13 cellular contexts compared by ENCODE assay signal in the genomic region with DNA sequence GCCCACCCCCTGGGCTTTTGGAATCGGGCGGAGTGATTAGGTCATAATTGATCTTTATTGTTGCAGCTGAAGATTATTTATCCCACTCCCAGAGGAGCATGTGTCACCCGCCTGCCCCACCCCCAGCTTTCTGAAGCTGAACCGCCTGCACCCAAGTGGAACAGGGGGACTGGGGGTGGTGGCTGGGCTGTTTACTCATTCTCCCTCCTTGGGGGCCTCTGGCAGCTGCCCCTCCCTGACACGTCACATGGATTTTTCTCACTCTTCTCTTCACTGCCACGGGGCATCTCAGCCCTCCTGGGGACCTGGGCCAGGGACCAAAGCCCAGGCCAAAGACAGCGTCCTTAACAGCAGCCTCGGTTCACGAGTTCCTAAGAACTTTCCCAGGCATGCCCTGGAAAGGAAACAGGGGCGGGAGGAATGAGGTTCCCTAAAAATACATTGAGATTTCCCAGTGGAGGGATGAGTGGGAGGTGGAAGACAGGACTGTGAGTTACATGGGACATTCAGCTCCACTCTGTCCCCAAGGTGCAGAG. TPM values are rescaled to one million over a fixed set of nuclear protein-coding genes. Genes with fewer than 3 reads are reported as not detected.
A peak's percentile ranks its signal among the peaks of the same experiment; 100 is the strongest.
DNase-seq lines count a peak whose midpoint lies in the region; ATAC-seq and TF ChIP-seq lines count a peak whose summit lies in the region.
"Had no signal": no experiment of that assay in that cellular context is flagged by ENCODE, and none has a peak within 500 bp of the region (broad histone marks: within the 10 kb centered on the region; RNA-seq: fewer than 3 reads in every experiment).

No MANE protein-coding gene starts in this region.

- 15 to 19% methylated on average over 10 of the region's 10 CpGs for WGBS in lower leg skin, 2 donors

- H2AFZ ChIP-seq in GM23338 = peak overlapping the region; percentile 88

- no peaks in the 10 kb centered on the region for H3K9me3 Mint-ChIP-seq in GM23338
- no peaks in the 10 kb centered on the region for H3K9me3 Mint-ChIP-seq in stimulated activated effector memory CD8-positive, alpha-beta T cell treated with anti-CD3 and anti-CD28 coated beads, Interleukin-12 subunit alpha, Interleukin-12 subunit beta, amount 100 ng/mL, for 72 hours
- H3K9me3 Mint-ChIP-seq: neural crest cell, T-cell had no signal

- H3K4me3 Mint-ChIP-seq in GM23338 = no peak overlapping the region
- H3K4me3 Mint-ChIP-seq in stimulated activated effector memory CD8-positive, alpha-beta T cell treated with anti-CD3 and anti-CD28 coated beads, Interleukin-12 subunit alpha, Interleukin-12 subunit beta, amount 100 ng/mL, for 72 hours = no peak overlapping the region
- H3K4me3 Mint-ChIP-seq: neural crest cell, T-cell had no signal

- H3K4me2 ChIP-seq in GM23338 = no peak overlapping the region

- H3K79me2 ChIP-seq in GM23338 (replicated peaks; ENCODE audit: insufficient read depth) = no peaks in the 10 kb centered on the region

- DNase-seq in GM23338 (ENCODE audit: low spot score) (no peak), coronary artery (ENCODE audit: low spot score) (no peak), lower leg skin (ENCODE audit: low spot score in 2 of 2) (peak; percentile 37 to 88), ecto neural progenitor cell (ENCODE audit: low spot score) (no peak), DMS114 treated with DMSO at 0.1 percent for 48 hours (lab: John Stamatoyannopoulos, UW; ENCODE audit: unreplicated experiment) (no peak), NCI-H446 treated with DMSO at 0.1 percent for 48 hours (lab: John Stamatoyannopoulos, UW) (no peak)
- no peak for DNase-seq in stimulated activated effector memory CD8-positive, alpha-beta T cell treated with anti-CD3 and anti-CD28 coated beads, Interleukin-12 subunit alpha, Interleukin-12 subunit beta, amount 100 ng/mL, for 72 hours (ENCODE audit: low spot score in 2 of 2)
- DNase-seq: amniotic stem cell; effector memory CD4-positive, alpha-beta T cell; MM.1S; T-cell had no signal

- H3K36me3 ChIP-seq in GM23338 (ENCODE audit: insufficient read depth) = no peaks in the 10 kb centered on the region
- H3K36me3 ChIP-seq in stomach smooth muscle (ENCODE audit: control insufficient read depth in 2 of 2, insufficient read depth in 2 of 2, low read length in 2 of 2) = no peaks in the 10 kb centered on the region

- peaks cover 14% of the 10 kb centered on the region for H3K27me3 Mint-ChIP-seq in GM23338 (ENCODE audit: insufficient read depth, low read depth, poor library complexity)

- intact Hi-C loops in lower leg skin (cut with DNase I; ENCODE audit: low total_unique reads) = no loop called here

- no peaks in the 10 kb centered on the region for H3K36me3 Mint-ChIP-seq in GM23338 (ENCODE audit: low read depth)
- H3K36me3 Mint-ChIP-seq in stimulated activated effector memory CD8-positive, alpha-beta T cell treated with anti-CD3 and anti-CD28 coated beads, Interleukin-12 subunit alpha, Interleukin-12 subunit beta, amount 100 ng/mL, for 72 hours = no peaks in the 10 kb centered on the region
- H3K36me3 Mint-ChIP-seq: T-cell had no signal

- H3K4me3 ChIP-seq in GM23338 (no peak overlapping the region), coronary artery (peak overlapping the region; percentile 19), lower leg skin (ENCODE audit: low read depth, poor library complexity, severe bottlenecking) (no peak overlapping the region), stomach smooth muscle (ENCODE audit: low read length in 2 of 2) (no peak overlapping the region)

- H3F3A ChIP-seq in GM23338 (replicated peaks; ENCODE audit: low read depth) = no peaks in the 10 kb centered on the region

- no peak for TF ChIP-seq CTCF in GM23338 (conservative IDR thresholded peaks at IDR 0.05; ENCODE audit: low read depth in 2 of 2)
- no peak for TF ChIP-seq CTCF in coronary artery (IDR thresholded peaks at IDR 0.05)
- no peak for TF ChIP-seq CTCF in lower leg skin (IDR thresholded peaks at IDR 0.05)

- no peak for TF ChIP-seq POLR2A in lower leg skin (IDR thresholded peaks at IDR 0.05)

- no peaks in the 10 kb centered on the region for H3K27me3 ChIP-seq in GM23338 (ENCODE audit: insufficient read depth)
- peaks cover 0 to 5% of the 10 kb centered on the region in 2 donors for H3K27me3 ChIP-seq in stomach smooth muscle (ENCODE audit: control insufficient read depth in 1 of 2, insufficient read depth in 2 of 2, low read length in 2 of 2)

- H3K27ac ChIP-seq in GM23338 (ENCODE audit: low read depth) (no peak overlapping the region), coronary artery (peak overlapping the region; percentile 48 to 59), stomach smooth muscle (ENCODE audit: low read length) (peak overlapping the region; percentile 37)

- peaks cover 16% of the 10 kb centered on the region for H3K4me1 Mint-ChIP-seq in GM23338
- H3K4me1 Mint-ChIP-seq in stimulated activated effector memory CD8-positive, alpha-beta T cell treated with anti-CD3 and anti-CD28 coated beads, Interleukin-12 subunit alpha, Interleukin-12 subunit beta, amount 100 ng/mL, for 72 hours = peaks cover 6% of the 10 kb centered on the region
- H3K4me1 Mint-ChIP-seq: T-cell had no signal

- H3K9me2 ChIP-seq in GM23338 (ENCODE audit: insufficient read depth) = no peaks in the 10 kb centered on the region; the same call in 1 of the 2 replicates

- ATAC-seq in GM23338 = no peak
- no peak for ATAC-seq in stimulated activated effector memory CD8-positive, alpha-beta T cell treated with anti-CD3 and anti-CD28 coated beads, Interleukin-12 subunit alpha, Interleukin-12 subunit beta, amount 100 ng/mL, for 72 hours
- ATAC-seq: T-cell had no signal

- H3K9me3 ChIP-seq in stomach smooth muscle (ENCODE audit: control insufficient read depth in 2 of 2, low read length in 2 of 2) = no peaks in the 10 kb centered on the region

- H3K9ac ChIP-seq in stomach smooth muscle (ENCODE audit: low read length in 2 of 2) = no peak overlapping the region

- no peak overlapping the region for H3K27ac Mint-ChIP-seq in GM23338
- H3K27ac Mint-ChIP-seq in stimulated activated effector memory CD8-positive, alpha-beta T cell treated with anti-CD3 and anti-CD28 coated beads, Interleukin-12 subunit alpha, Interleukin-12 subunit beta, amount 100 ng/mL, for 72 hours = no peak overlapping the region
- H3K27ac Mint-ChIP-seq: T-cell had no signal

- H4K20me1 ChIP-seq in GM23338 (replicated peaks; ENCODE audit: insufficient read depth) = no peaks in the 10 kb centered on the region

- H3K4me1 ChIP-seq in GM23338 (ENCODE audit: insufficient read depth) (peaks cover 9% of the 10 kb centered on the region), stomach smooth muscle (ENCODE audit: control insufficient read depth, insufficient read depth, low read length) (peaks cover 6% of the 10 kb centered on the region)

TF ChIP-seq in GM23338, 12 proteins besides CTCF, POLR2A, EP300 and RAD21 (continues in another document):
- TF ChIP-seq ZNF331 (CRISPR knock-in tag; IDR thresholded peaks at IDR 0.05; ENCODE audit: low read depth) (no peak), EZH2phosphoT487 (IDR thresholded peaks at IDR 0.05; ENCODE audit: unreplicated experiment) (no peak), NANOG (IDR thresholded peaks at IDR 0.05; ENCODE audit: borderline replicate concordance) (no peak), ZNF114 (CRISPR knock-in tag; IDR thresholded peaks at IDR 0.05) (no peak), POLR2AphosphoS5 (IDR thresholded peaks at IDR 0.05; ENCODE audit: low read depth) (no peak), STAT1 (IDR thresholded peaks at IDR 0.05; ENCODE audit: unreplicated experiment) (no peak)
- TF ChIP-seq, protein P1, sequence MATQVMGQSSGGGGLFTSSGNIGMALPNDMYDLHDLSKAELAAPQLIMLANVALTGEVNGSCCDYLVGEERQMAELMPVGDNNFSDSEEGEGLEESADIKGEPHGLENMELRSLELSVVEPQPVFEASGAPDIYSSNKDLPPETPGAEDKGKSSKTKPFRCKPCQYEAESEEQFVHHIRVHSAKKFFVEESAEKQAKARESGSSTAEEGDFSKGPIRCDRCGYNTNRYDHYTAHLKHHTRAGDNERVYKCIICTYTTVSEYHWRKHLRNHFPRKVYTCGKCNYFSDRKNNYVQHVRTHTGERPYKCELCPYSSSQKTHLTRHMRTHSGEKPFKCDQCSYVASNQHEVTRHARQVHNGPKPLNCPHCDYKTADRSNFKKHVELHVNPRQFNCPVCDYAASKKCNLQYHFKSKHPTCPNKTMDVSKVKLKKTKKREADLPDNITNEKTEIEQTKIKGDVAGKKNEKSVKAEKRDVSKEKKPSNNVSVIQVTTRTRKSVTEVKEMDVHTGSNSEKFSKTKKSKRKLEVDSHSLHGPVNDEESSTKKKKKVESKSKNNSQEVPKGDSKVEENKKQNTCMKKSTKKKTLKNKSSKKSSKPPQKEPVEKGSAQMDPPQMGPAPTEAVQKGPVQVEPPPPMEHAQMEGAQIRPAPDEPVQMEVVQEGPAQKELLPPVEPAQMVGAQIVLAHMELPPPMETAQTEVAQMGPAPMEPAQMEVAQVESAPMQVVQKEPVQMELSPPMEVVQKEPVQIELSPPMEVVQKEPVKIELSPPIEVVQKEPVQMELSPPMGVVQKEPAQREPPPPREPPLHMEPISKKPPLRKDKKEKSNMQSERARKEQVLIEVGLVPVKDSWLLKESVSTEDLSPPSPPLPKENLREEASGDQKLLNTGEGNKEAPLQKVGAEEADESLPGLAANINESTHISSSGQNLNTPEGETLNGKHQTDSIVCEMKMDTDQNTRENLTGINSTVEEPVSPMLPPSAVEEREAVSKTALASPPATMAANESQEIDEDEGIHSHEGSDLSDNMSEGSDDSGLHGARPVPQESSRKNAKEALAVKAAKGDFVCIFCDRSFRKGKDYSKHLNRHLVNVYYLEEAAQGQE (IDR thresholded peaks at IDR 0.05; ENCODE audit: unreplicated experiment) = no peak
- TF ChIP-seq, protein P2, sequence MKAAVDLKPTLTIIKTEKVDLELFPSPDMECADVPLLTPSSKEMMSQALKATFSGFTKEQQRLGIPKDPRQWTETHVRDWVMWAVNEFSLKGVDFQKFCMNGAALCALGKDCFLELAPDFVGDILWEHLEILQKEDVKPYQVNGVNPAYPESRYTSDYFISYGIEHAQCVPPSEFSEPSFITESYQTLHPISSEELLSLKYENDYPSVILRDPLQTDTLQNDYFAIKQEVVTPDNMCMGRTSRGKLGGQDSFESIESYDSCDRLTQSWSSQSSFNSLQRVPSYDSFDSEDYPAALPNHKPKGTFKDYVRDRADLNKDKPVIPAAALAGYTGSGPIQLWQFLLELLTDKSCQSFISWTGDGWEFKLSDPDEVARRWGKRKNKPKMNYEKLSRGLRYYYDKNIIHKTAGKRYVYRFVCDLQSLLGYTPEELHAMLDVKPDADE (IDR thresholded peaks at IDR 0.05) = no peak

RNA-seq across cellular contexts. Expression of gene SOX13, which starts 31.6 kb away (rescaled TPM):
- 105 and 123 TPM in 2 replicates for total RNA-seq in GM23338 (2014; rRNA removed; shearing (Covaris generic))
- polyA plus RNA-seq in GM23338 (2016; fragmentation: Nextera tagmentation; extraction: Ambion mirVana) = 28.6 and 32.3 TPM in 2 replicates
- total RNA-seq in lower leg skin = 10 to 100 TPM in 2 of 4 donors, 1 to 10 TPM in 2; 7.2 to 32.2 (median 16.8) TPM

Comparison
In these comparisons a context has a peak if more than half of its experiments do, and no peak if none do; other contexts are left out.
1. DNase-seq: peak in lower leg skin (2 of 2); none in GM23338 (single experiment), coronary artery (single experiment), ecto neural progenitor cell (single experiment), DMS114 treated with DMSO at 0.1 percent for 48 hours (single experiment), stimulated activated effector memory CD8-positive, alpha-beta T cell treated with anti-CD3 and anti-CD28 coated beads, Interleukin-12 subunit alpha, Interleukin-12 subunit beta, amount 100 ng/mL, for 72 hours (0 of 2) and NCI-H446 treated with DMSO at 0.1 percent for 48 hours (single experiment).